Comparison of ENCODE assay signal across 26 cellular contexts in the genomic region with DNA sequence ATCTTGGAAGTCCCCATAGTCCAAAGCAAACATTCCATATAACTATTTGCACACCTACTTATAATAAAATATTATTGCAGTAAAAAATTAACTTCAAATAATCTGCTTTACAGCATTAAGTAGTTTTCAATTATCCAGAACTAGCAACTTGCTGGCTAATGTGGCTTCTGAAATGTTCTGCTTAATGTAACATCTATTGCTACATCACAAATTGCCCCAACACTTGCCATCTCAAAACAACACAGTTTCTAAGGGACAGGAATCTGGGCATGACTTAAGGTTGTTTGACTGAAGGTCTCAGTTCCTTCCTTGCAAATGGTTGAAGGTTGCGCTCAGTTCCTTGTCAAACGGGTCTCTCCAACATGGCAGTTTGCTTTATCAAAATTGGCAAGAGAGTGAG.
DNase-seq lines count a peak whose midpoint lies in the region; ATAC-seq, FAIRE-seq and TF ChIP-seq lines count a peak whose summit lies in the region.
"Had no signal": no experiment of that assay in that cellular context is flagged by ENCODE, and none has a peak within 500 bp of the region (broad histone marks: within the 10 kb centered on the region; RNA-seq: fewer than 3 reads in every experiment).

No MANE protein-coding gene starts in this region.

- FAIRE-seq in small intestine (lab: Jason Lieb, UNC) = no peak
- FAIRE-seq: A204.1, HTR-8/SVneo had no signal

- 21 to 73% (median 40%) methylated on average over 2 of the region's 2 CpGs for WGBS in small intestine, 3 donors

- H3K9me3 Mint-ChIP-seq in stimulated activated naive B cell treated with anti-CD40 and anti-IgM and Interleukin-4, amounts not matched to agents 10 μg/mL and 1 μg/mL and 100 μg/mL, for 72 hours = peaks cover 3 to 5% of the 10 kb centered on the region in 2 donors
- H3K9me3 Mint-ChIP-seq: HFFc6 had no signal

- no peaks in the 10 kb centered on the region for H3K27me3 Mint-ChIP-seq in stimulated activated naive B cell treated with anti-CD40 and anti-IgM and Interleukin-4, amounts not matched to agents 10 μg/mL and 1 μg/mL and 100 μg/mL, for 72 hours
- H3K27me3 Mint-ChIP-seq: CD4-positive, CD25-positive, alpha-beta regulatory T cell had no signal

- H3K4me1 Mint-ChIP-seq in stimulated activated naive B cell treated with anti-CD40 and anti-IgM and Interleukin-4, amounts not matched to agents 10 μg/mL and 1 μg/mL and 100 μg/mL, for 72 hours = no peaks in the 10 kb centered on the region
- H3K4me1 Mint-ChIP-seq: CD4-positive, CD25-positive, alpha-beta regulatory T cell had no signal

- no peaks in the 10 kb centered on the region for H3K4me1 ChIP-seq in small intestine (ENCODE audit: control insufficient read depth in 2 of 2, insufficient read depth in 1 of 2, low read depth in 1 of 2, low read length in 1 of 2)

- ATAC-seq in stimulated activated naive B cell treated with anti-CD40 and anti-IgM and Interleukin-4, amounts not matched to agents 10 μg/mL and 1 μg/mL and 100 μg/mL, for 72 hours (replicated peaks) = no peak
- ATAC-seq in GM18867 (IDR thresholded peaks at IDR 0.05; ENCODE audit: unreplicated experiment) (no peak), HG03432 (IDR thresholded peaks at IDR 0.05; ENCODE audit: unreplicated experiment) (no peak)

- no peaks in the 10 kb centered on the region for H3K27me3 ChIP-seq in small intestine (ENCODE audit: control insufficient read depth in 2 of 2, insufficient read depth in 2 of 2, low read length in 2 of 2)
- H3K27me3 ChIP-seq: BE2C had no signal

- DNase-seq in AG10803 (ENCODE audit: low read depth) (peak; percentile 8), NOMO-1 treated with DMSO at 0.1 percent for 48 hours (lab: John Stamatoyannopoulos, UW; ENCODE audit: unreplicated experiment) (peak; percentile 62), fibroblast of pulmonary artery (ENCODE audit: low read depth) (peak; percentile 11), small intestine (peak; percentile 30)
- DNase-seq in stimulated activated naive B cell treated with anti-CD40 and anti-IgM and Interleukin-4, amounts not matched to agents 10 μg/mL and 1 μg/mL and 100 μg/mL, for 72 hours = no peak
- DNase-seq: BE2C; CD4-positive, CD25-positive, alpha-beta regulatory T cell; EL; GF-D8; H7; HFFc6; MV-4-11; NCI-H1105 treated with DMSO at 0.1 percent for 48 hours; NCI-H2029 treated with DMSO at 0.1 percent for 48 hours; NCI-H226; NCI-H510A treated with DMSO at 0.1 percent for 48 hours; NCI-H774; NK-92 treated with Interleukin-12 subunit alpha and Interleukin-12 subunit beta, amount 100 ng/mL, for 24 hours; OCI-M1; Right ventricle myocardium superior; SW 1271 had no signal

- H3K4me3 ChIP-seq in AG10803 (ENCODE audit: low read length) (no peak overlapping the region), fibroblast of pulmonary artery (replicated peaks; ENCODE audit: low read depth, low read length) (no peak overlapping the region), small intestine (ENCODE audit: low read depth in 1 of 2, low read length in 2 of 2) (no peak overlapping the region)
- H3K4me3 ChIP-seq: SK-N-MC had no signal

- H3K4me3 Mint-ChIP-seq in stimulated activated naive B cell treated with anti-CD40 and anti-IgM and Interleukin-4, amounts not matched to agents 10 μg/mL and 1 μg/mL and 100 μg/mL, for 72 hours = no peak overlapping the region
- H3K4me3 Mint-ChIP-seq: CD4-positive, CD25-positive, alpha-beta regulatory T cell; HFFc6 had no signal

- no peaks in the 10 kb centered on the region for H3K36me3 ChIP-seq in small intestine (ENCODE audit: control insufficient read depth in 2 of 2, insufficient read depth in 2 of 2, low read length in 2 of 2)
- H3K36me3 ChIP-seq: BE2C had no signal

- H3K9me3 ChIP-seq in small intestine (ENCODE audit: control insufficient read depth, low read depth) = no peaks in the 10 kb centered on the region
- H3K9me3 ChIP-seq: BE2C had no signal

- no peak overlapping the region for H3K27ac ChIP-seq in small intestine (ENCODE audit: low read depth in 1 of 2, low read length in 1 of 2)
- H3K27ac ChIP-seq: SK-N-MC had no signal

- H3K36me3 Mint-ChIP-seq in stimulated activated naive B cell treated with anti-CD40 and anti-IgM and Interleukin-4, amounts not matched to agents 10 μg/mL and 1 μg/mL and 100 μg/mL, for 72 hours = no peaks in the 10 kb centered on the region
- H3K36me3 Mint-ChIP-seq: CD4-positive, CD25-positive, alpha-beta regulatory T cell had no signal

- no peak overlapping the region for H3K27ac Mint-ChIP-seq in stimulated activated naive B cell treated with anti-CD40 and anti-IgM and Interleukin-4, amounts not matched to agents 10 μg/mL and 1 μg/mL and 100 μg/mL, for 72 hours
- H3K27ac Mint-ChIP-seq: CD4-positive, CD25-positive, alpha-beta regulatory T cell; HFFc6 had no signal

- TF ChIP-seq CTCF in AG10803 (conservative IDR thresholded peaks at IDR 0.05; ENCODE audit: low read length) (no peak), fibroblast of pulmonary artery (IDR thresholded peaks at IDR 0.05; ENCODE audit: low read length, missing control alignments) (no peak)
